Comparison of ENCODE assay signal across 30 cellular contexts in the genomic region with DNA sequence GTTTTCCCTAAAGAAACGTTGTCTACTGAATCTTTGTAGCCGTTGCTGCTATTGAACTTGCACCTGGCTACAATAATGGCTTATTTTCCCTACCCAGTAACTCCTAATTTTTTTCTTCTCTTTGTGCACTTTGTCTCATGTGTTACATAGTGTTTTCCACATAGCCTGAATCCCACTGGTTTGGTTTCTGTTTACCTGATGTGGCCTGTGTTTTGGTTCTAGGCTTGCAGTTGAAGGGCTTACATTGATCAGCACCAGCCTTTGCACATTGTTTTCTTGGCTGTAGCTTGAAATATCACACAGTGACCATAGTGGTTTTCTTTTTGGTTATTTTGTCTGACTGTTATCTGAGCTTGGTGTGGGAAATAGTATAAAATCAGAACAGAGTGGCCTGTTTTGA.
"Had no signal": no experiment of that assay in that cellular context is flagged by ENCODE, and none has a peak within 500 bp of the region (broad histone marks: within the 10 kb centered on the region; RNA-seq: fewer than 3 reads in every experiment).

No MANE protein-coding gene starts in this region.

- DNase-seq: activated B cell treated with CpG ODN at 0.5 μM for 24 hours; activated CD4-positive, alpha-beta memory T cell treated with anti-CD3 and anti-CD28 coated beads for 36 hours; activated CD4-positive, alpha-beta T cell treated with anti-CD3 and anti-CD28 coated beads for 4 hours; activated CD4-positive, alpha-beta T cell treated with anti-CD3 and anti-CD28 coated beads, Interleukin-2, amount 10 ng/mL, durations not matched to agents 24 days and 14 days; activated CD4-positive, alpha-beta T cell treated with anti-CD3 and anti-CD28 coated beads, Interleukin-2, amount 50 U/mL, for 1 hour; activated CD4-positive, alpha-beta T cell treated with anti-CD3 and anti-CD28 coated beads, Interleukin-2, amount 50 U/mL, for 4 hours; activated CD4-positive, CD25-positive, alpha-beta regulatory T cell treated with anti-CD3 and anti-CD28 coated beads, Interleukin-2, amount 50 U/mL, for 72 hours; activated CD8-positive, alpha-beta memory T cell treated with anti-CD3 and anti-CD28 coated beads, Interleukin-2, amount 50 U/mL, for 4 hours; activated CD8-positive, alpha-beta T cell treated with anti-CD3 and anti-CD28 coated beads for 36 hours; activated effector memory CD4-positive, alpha-beta T cell treated with anti-CD3 and anti-CD28 coated beads, Interleukin-2, amount 50 U/mL, for 16 hours; activated gamma-delta T cell treated with Interleukin-2 at 50 U/mL for 16 hours; activated naive CD4-positive, alpha-beta T cell; activated naive CD4-positive, alpha-beta T cell treated with anti-CD3 and anti-CD28 coated beads for 36 hours; activated naive CD4-positive, alpha-beta T cell treated with anti-CD3 and anti-CD28 coated beads, Interleukin-2, amount 50 U/mL, for 16 hours; activated naive CD8-positive, alpha-beta T cell treated with anti-CD3 and anti-CD28 coated beads for 36 hours; activated T-cell treated with anti-CD3 and anti-CD28 coated beads, Interleukin-2, amount 50 U/mL, for 4 hours; activated T-cell treated with anti-CD3 and anti-CD28 coated beads, Interleukin-2, amount 50 U/mL, for 72 hours; adrenal gland; amniotic stem cell; aorta; body of pancreas; brain microvascular endothelial cell; central memory CD4-positive, alpha-beta T cell; T-helper 1 cell; T-helper 2 cell; T-helper 9 cell had no signal

- FAIRE-seq: astrocyte, TTC549 had no signal

- ATAC-seq: activated CD8-positive, alpha-beta T cell treated with anti-CD3 and anti-CD28 coated beads for 36 hours; activated naive CD4-positive, alpha-beta T cell treated with anti-CD3 and anti-CD28 coated beads, Interleukin-2, amount 50 U/mL, for 72 hours; activated T-cell treated with anti-CD3 and anti-CD28 coated beads, Interleukin-2, amount 50 U/mL, for 4 hours; activated T-cell treated with anti-CD3 and anti-CD28 coated beads, Interleukin-2, amount 50 U/mL, for 72 hours; activated T-helper 17 cell treated with anti-CD3 and anti-CD28 coated beads, Interleukin-2, amount 50 U/mL, for 72 hours; body of pancreas had no signal
